Comparison of ENCODE assay signal across 34 cellular contexts in genomic region chr7:36141351-36141750, GRCh38.
"Had no signal": no experiment of that assay in that cellular context is flagged by ENCODE, and none has a peak within 500 bp of the region (broad histone marks: within the 10 kb centered on the region; RNA-seq: fewer than 3 reads in every experiment).

No MANE protein-coding gene starts in this region.

- H3K27ac ChIP-seq: adrenal gland, cardiac muscle cell, VCaP had no signal

- FAIRE-seq: astrocyte, bronchial epithelial cell, TTC549 had no signal

- H3K4me3 ChIP-seq: adrenal gland, cardiac muscle cell had no signal

- H3K36me3 ChIP-seq: adrenal gland, cardiac muscle cell had no signal

- DNase-seq: activated B cell treated with CpG ODN at 0.5 μM for 24 hours; activated CD4-positive, alpha-beta memory T cell treated with anti-CD3 and anti-CD28 coated beads for 36 hours; activated CD4-positive, alpha-beta T cell treated with anti-CD3 and anti-CD28 coated beads for 4 hours; activated CD4-positive, alpha-beta T cell treated with anti-CD3 and anti-CD28 coated beads, Interleukin-2, amount 10 ng/mL, durations not matched to agents 24 days and 14 days; activated CD4-positive, alpha-beta T cell treated with anti-CD3 and anti-CD28 coated beads, Interleukin-2, amount 50 U/mL, for 1 hour; activated CD4-positive, alpha-beta T cell treated with anti-CD3 and anti-CD28 coated beads, Interleukin-2, amount 50 U/mL, for 4 hours; activated CD4-positive, CD25-positive, alpha-beta regulatory T cell treated with anti-CD3 and anti-CD28 coated beads, Interleukin-2, amount 50 U/mL, for 72 hours; activated CD8-positive, alpha-beta memory T cell treated with anti-CD3 and anti-CD28 coated beads, Interleukin-2, amount 50 U/mL, for 4 hours; activated CD8-positive, alpha-beta T cell treated with anti-CD3 and anti-CD28 coated beads for 36 hours; activated effector memory CD4-positive, alpha-beta T cell treated with anti-CD3 and anti-CD28 coated beads, Interleukin-2, amount 50 U/mL, for 16 hours; activated gamma-delta T cell treated with Interleukin-2 at 50 U/mL for 16 hours; activated naive CD4-positive, alpha-beta T cell; activated naive CD4-positive, alpha-beta T cell treated with anti-CD3 and anti-CD28 coated beads for 36 hours; activated naive CD4-positive, alpha-beta T cell treated with anti-CD3 and anti-CD28 coated beads, Interleukin-2, amount 50 U/mL, for 16 hours; activated naive CD8-positive, alpha-beta T cell treated with anti-CD3 and anti-CD28 coated beads for 36 hours; activated T-cell treated with anti-CD3 and anti-CD28 coated beads for 4 hours; activated T-cell treated with anti-CD3 and anti-CD28 coated beads, Interleukin-2, amount 50 U/mL, for 1 hour; activated T-cell treated with anti-CD3 and anti-CD28 coated beads, Interleukin-2, amount 50 U/mL, for 4 hours; activated T-cell treated with anti-CD3 and anti-CD28 coated beads, Interleukin-2, amount 50 U/mL, for 72 hours; adrenal gland; amniotic stem cell; aorta; caudate nucleus; SW 1271; T-helper 1 cell; T-helper 2 cell; T-helper 9 cell had no signal

- ATAC-seq: activated CD8-positive, alpha-beta T cell treated with anti-CD3 and anti-CD28 coated beads for 36 hours; activated naive CD4-positive, alpha-beta T cell treated with anti-CD3 and anti-CD28 coated beads, Interleukin-2, amount 50 U/mL, for 72 hours; activated T-cell treated with anti-CD3 and anti-CD28 coated beads, Interleukin-2, amount 50 U/mL, for 4 hours; activated T-cell treated with anti-CD3 and anti-CD28 coated beads, Interleukin-2, amount 50 U/mL, for 72 hours; activated T-helper 17 cell treated with anti-CD3 and anti-CD28 coated beads, Interleukin-2, amount 50 U/mL, for 72 hours had no signal

- H3K9me3 ChIP-seq: adrenal gland had no signal

- H3K27me3 ChIP-seq: adrenal gland, cardiac muscle cell had no signal
